ENCODE assay signal across 14 cellular contexts in the genomic region with DNA sequence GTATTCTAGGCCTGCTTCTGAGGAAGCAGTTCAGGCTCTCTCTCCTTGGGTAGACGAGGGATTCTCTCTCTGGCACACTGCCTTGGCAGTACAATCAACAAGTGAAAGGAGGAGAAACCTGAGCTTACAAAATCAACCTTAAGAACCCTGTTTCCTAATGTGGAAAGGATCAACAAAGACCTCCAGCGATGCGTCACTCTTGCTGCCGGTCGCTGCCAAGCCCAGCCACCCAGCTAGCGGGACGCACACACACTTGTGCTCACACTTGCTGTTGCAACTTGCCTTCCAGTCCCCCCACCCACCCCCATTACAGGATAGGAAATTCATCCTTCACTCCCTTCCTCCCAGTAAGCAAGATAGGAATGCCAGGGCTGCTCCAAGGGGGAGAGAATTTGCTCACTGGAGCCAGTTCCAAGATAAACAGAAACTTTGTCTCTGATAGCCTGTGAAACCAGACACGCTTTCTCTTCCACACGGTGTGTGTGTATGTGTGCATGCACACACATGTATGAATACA.
DNase-seq lines count a peak whose midpoint lies in the region; ATAC-seq and TF ChIP-seq lines count a peak whose summit lies in the region.
"Had no signal": no experiment of that assay in that cellular context is flagged by ENCODE, and none has a peak within 500 bp of the region (broad histone marks: within the 10 kb centered on the region; RNA-seq: fewer than 3 reads in every experiment).

No MANE protein-coding gene starts in this region.

- H3K27me3 Mint-ChIP-seq in nephron progenitor cell (ENCODE audit: low read depth, poor library complexity) = peaks cover 24% of the 10 kb centered on the region

- TF ChIP-seq CTCF in AG04449 (IDR thresholded peaks at IDR 0.05; ENCODE audit: insufficient read depth, low read length, missing control alignments) (no peak), epithelial cell of esophagus (IDR thresholded peaks at IDR 0.05; ENCODE audit: insufficient read depth, low read depth, low read length, missing control alignments) (no peak), nephron progenitor cell (IDR thresholded peaks at IDR 0.05) (no peak), PC-9 (conservative IDR thresholded peaks at IDR 0.05) (no peak)

- peak overlapping the region; percentile 26 for H3K27ac Mint-ChIP-seq in nephron progenitor cell
- H3K27ac Mint-ChIP-seq: activated naive CD4-positive, alpha-beta T cell treated with anti-CD3 and anti-CD28 coated beads, Interleukin-2, amount 50 U/mL, for 72 hours had no signal

- H3K4me1 Mint-ChIP-seq in nephron progenitor cell = peaks cover 45% of the 10 kb centered on the region

- H3K4me3 ChIP-seq in AG04449 (ENCODE audit: low read depth, low read length) = no peak overlapping the region
- H3K4me3 ChIP-seq in epithelial cell of esophagus (ENCODE audit: low read length) = no peak overlapping the region
- no peak overlapping the region for H3K4me3 ChIP-seq in PC-9
- H3K4me3 ChIP-seq: colonic mucosa had no signal

- no peaks in the 10 kb centered on the region for H3K9me2 ChIP-seq in PC-9 (ENCODE audit: insufficient read depth)

- H3K36me3 ChIP-seq in PC-9 (ENCODE audit: low read depth) = no peaks in the 10 kb centered on the region
- H3K36me3 ChIP-seq: colonic mucosa had no signal

- intact Hi-C loops in PC-9 (cut with micrococcal nuclease; ENCODE audit: unreplicated experiment) = no loop called here

- no TSS peak for BruUV-seq in PC-9 (replicated peaks; lab: Mats Ljungman, UMichigan)

- no peaks in the 10 kb centered on the region for H3K36me3 Mint-ChIP-seq in nephron progenitor cell (ENCODE audit: low read depth)
- H3K36me3 Mint-ChIP-seq: activated naive CD4-positive, alpha-beta T cell treated with anti-CD3 and anti-CD28 coated beads, Interleukin-2, amount 50 U/mL, for 72 hours had no signal

- no peaks in the 10 kb centered on the region for H3K4me1 ChIP-seq in PC-9 (replicated peaks; ENCODE audit: insufficient read depth)
- H3K4me1 ChIP-seq: colonic mucosa had no signal

- no peak overlapping the region for H2AFZ ChIP-seq in PC-9

- no peaks in the 10 kb centered on the region for H3K9me3 ChIP-seq in PC-9 (ENCODE audit: insufficient read depth, low read depth)
- H3K9me3 ChIP-seq: colonic mucosa had no signal

- no peaks in the 10 kb centered on the region for H3K79me2 ChIP-seq in PC-9 (ENCODE audit: low read depth)

- H3K4me3 Mint-ChIP-seq in nephron progenitor cell = no peak overlapping the region

- POLR2A ChIA-PET in AG04449 (lab: Yijun Ruan, JAX) (no interaction called here), PC-9 (lab: Charles Lee; ENCODE audit: unreplicated experiment) (no interaction called here)

- ATAC-seq in GM21576 (IDR thresholded peaks at IDR 0.05; ENCODE audit: unreplicated experiment) (no peak), GM19467 (IDR thresholded peaks at IDR 0.05; ENCODE audit: unreplicated experiment) (no peak), GM21619 (IDR thresholded peaks at IDR 0.05; ENCODE audit: unreplicated experiment) (no peak)
- ATAC-seq: activated naive CD4-positive, alpha-beta T cell treated with anti-CD3 and anti-CD28 coated beads, Interleukin-2, amount 50 U/mL, for 72 hours had no signal

- DNase-seq in AG04449 (ENCODE audit: low read depth, low spot score) (peak; percentile 1), NCI-H2029 treated with DMSO at 0.1 percent for 48 hours (lab: John Stamatoyannopoulos, UW) (peak; percentile 10), epithelial cell of esophagus (ENCODE audit: low read depth) (peak; percentile 98), nephron progenitor cell (no peak), PC-9 (no peak)
- DNase-seq: colonic mucosa, H7, NCI-H1092 treated with DMSO at 0.1 percent for 48 hours, NCI-H524 treated with DMSO at 0.1 percent for 48 hours, SIG-M5 had no signal

- CTCF ChIA-PET in AG04449 (lab: Yijun Ruan, JAX) (no interaction called here), PC-9 (lab: Charles Lee) (no interaction called here)

- no peak overlapping the region for H3K27ac ChIP-seq in PC-9
- H3K27ac ChIP-seq: colonic mucosa had no signal

- H3K9me3 Mint-ChIP-seq in nephron progenitor cell = no peaks in the 10 kb centered on the region
- H3K9me3 Mint-ChIP-seq: activated naive CD4-positive, alpha-beta T cell treated with anti-CD3 and anti-CD28 coated beads, Interleukin-2, amount 50 U/mL, for 72 hours had no signal

- no peaks in the 10 kb centered on the region for H3F3A ChIP-seq in PC-9 (ENCODE audit: insufficient read depth, low read depth)

- H4K20me1 ChIP-seq in PC-9 (ENCODE audit: insufficient read depth) = no peaks in the 10 kb centered on the region

- no peak overlapping the region for H3K4me2 ChIP-seq in PC-9

- H3K27me3 ChIP-seq in PC-9 (ENCODE audit: insufficient read depth, low read depth) = peaks cover 33% of the 10 kb centered on the region
- H3K27me3 ChIP-seq: colonic mucosa had no signal

Comparison
In these comparisons a context has a peak if more than half of its experiments do, and no peak if none do; other contexts are left out.
1. DNase-seq: peak in AG04449 (single experiment), NCI-H2029 treated with DMSO at 0.1 percent for 48 hours (single experiment) and epithelial cell of esophagus (single experiment); none in nephron progenitor cell (single experiment) and PC-9 (0 of 2).